ENCODE assay signal across 9 cellular contexts in genomic region chr1:209585672-209586071, GRCh38. TPM values are rescaled to one million over a fixed set of nuclear protein-coding genes. Genes with fewer than 3 reads are reported as not detected.
DNase-seq lines count a peak whose midpoint lies in the region; ATAC-seq and TF ChIP-seq lines count a peak whose summit lies in the region.
"Had no signal": no experiment of that assay in that cellular context is flagged by ENCODE, and none has a peak within 500 bp of the region (broad histone marks: within the 10 kb centered on the region; RNA-seq: fewer than 3 reads in every experiment).

No MANE protein-coding gene starts in this region.

- peak; percentile 79 for DNase-seq in H7
- DNase-seq in NCI-H748 (lab: John Stamatoyannopoulos, UW; ENCODE audit: unreplicated experiment): peak; percentile 84
- DNase-seq in epithelial cell of proximal tubule (ENCODE audit: low read depth): no peak
- peak; percentile 75 for DNase-seq in myocyte (ENCODE audit: low read depth)
- no peak for DNase-seq in mesenteric fat pad (ENCODE audit: low spot score)
- no peak for DNase-seq in activated naive CD8-positive, alpha-beta T cell treated with anti-CD3 and anti-CD28 coated beads, Interleukin-2, amount 50 U/mL, for 24 hours
- no peak for DNase-seq in stimulated activated CD4-positive, alpha-beta T cell treated with anti-CD3 and anti-CD28 coated beads, Interleukin-4, amount 100 ng/mL, for 1 hour

- H3K9me3 Mint-ChIP-seq in activated naive CD8-positive, alpha-beta T cell treated with anti-CD3 and anti-CD28 coated beads, Interleukin-2, amount 50 U/mL, for 24 hours: no peaks in the 10 kb centered on the region
- H3K9me3 Mint-ChIP-seq: dendritic cell treated with granulocyte-macrophage colony-stimulating factor and Interleukin-4, amounts not matched to agents 40 ng/mL and 50 ng/mL, for 4 days had no signal

- no peaks in the 10 kb centered on the region for H3K36me3 Mint-ChIP-seq in activated naive CD8-positive, alpha-beta T cell treated with anti-CD3 and anti-CD28 coated beads, Interleukin-2, amount 50 U/mL, for 24 hours (ENCODE audit: low read depth)

- no peak overlapping the region for H3K27ac Mint-ChIP-seq in activated naive CD8-positive, alpha-beta T cell treated with anti-CD3 and anti-CD28 coated beads, Interleukin-2, amount 50 U/mL, for 24 hours
- H3K27ac Mint-ChIP-seq: dendritic cell treated with granulocyte-macrophage colony-stimulating factor and Interleukin-4, amounts not matched to agents 40 ng/mL and 50 ng/mL, for 4 days had no signal

- H3K27me3 Mint-ChIP-seq in activated naive CD8-positive, alpha-beta T cell treated with anti-CD3 and anti-CD28 coated beads, Interleukin-2, amount 50 U/mL, for 24 hours: peaks cover 12% of the 10 kb centered on the region

- H3K27me3 ChIP-seq in H7 (ENCODE audit: control insufficient read depth, insufficient read depth, low read length): peaks cover 23% of the 10 kb centered on the region

- peak overlapping the region; percentile 17; the same call in 1 of the 2 replicates for H3K4me3 ChIP-seq in H7 (ENCODE audit: insufficient read depth, low read depth, low read length)
- H3K4me3 ChIP-seq in epithelial cell of proximal tubule (ENCODE audit: low read depth, low read length): peak overlapping the region; percentile 10

- no peaks in the 10 kb centered on the region for H3K4me1 Mint-ChIP-seq in activated naive CD8-positive, alpha-beta T cell treated with anti-CD3 and anti-CD28 coated beads, Interleukin-2, amount 50 U/mL, for 24 hours

- ATAC-seq in activated naive CD8-positive, alpha-beta T cell treated with anti-CD3 and anti-CD28 coated beads, Interleukin-2, amount 50 U/mL, for 24 hours: no peak
- no peak for ATAC-seq in GM21576 (IDR thresholded peaks at IDR 0.05; ENCODE audit: unreplicated experiment)

- H3K36me3 ChIP-seq in H7 (replicated peaks; ENCODE audit: control insufficient read depth, insufficient read depth, low read length): no peaks in the 10 kb centered on the region

- no peak overlapping the region for H3K4me3 Mint-ChIP-seq in activated naive CD8-positive, alpha-beta T cell treated with anti-CD3 and anti-CD28 coated beads, Interleukin-2, amount 50 U/mL, for 24 hours
- H3K4me3 Mint-ChIP-seq: dendritic cell treated with granulocyte-macrophage colony-stimulating factor and Interleukin-4, amounts not matched to agents 40 ng/mL and 50 ng/mL, for 4 days had no signal

- no peak for TF ChIP-seq CTCF in epithelial cell of proximal tubule (conservative IDR thresholded peaks at IDR 0.05; ENCODE audit: low read depth, low read length)

RNA-seq across cellular contexts. Expression of gene CAMK1G, which starts 2.2 kb away (rescaled TPM):
- total RNA-seq in H7 (2014; rRNA removed; shearing (Covaris generic)): 0.45 and 0.63 TPM in 2 replicates
- total RNA-seq in epithelial cell of proximal tubule: 0.23 TPM in 1 of 2 replicates, not detected in the other
- total RNA-seq in myocyte: not detected in 2 replicates
- polyA plus RNA-seq in myocyte (2012): not detected
- not detected for total RNA-seq in mesenteric fat pad

Comparison
In these comparisons a context has a peak if more than half of its experiments do, and no peak if none do; other contexts are left out.
1. DNase-seq: peak in H7 (single experiment), NCI-H748 (single experiment) and myocyte (single experiment); none in epithelial cell of proximal tubule (single experiment), mesenteric fat pad (single experiment), activated naive CD8-positive, alpha-beta T cell treated with anti-CD3 and anti-CD28 coated beads, Interleukin-2, amount 50 U/mL, for 24 hours (single experiment) and stimulated activated CD4-positive, alpha-beta T cell treated with anti-CD3 and anti-CD28 coated beads, Interleukin-4, amount 100 ng/mL, for 1 hour (single experiment).